Comparison of ENCODE assay signal across 8 cellular contexts in genomic region chr17:79796570-79797491, GRCh38. TPM values are rescaled to one million over a fixed set of nuclear protein-coding genes. Genes with fewer than 3 reads are reported as not detected.
DNase-seq lines count a peak whose midpoint lies in the region; ATAC-seq and TF ChIP-seq lines count a peak whose summit lies in the region.

Gene CBX8 (minus strand): TSS chr17:79797077. CDS start chr17:79796998, 79 bp downstream.

- H3K27ac ChIP-seq in duodenal mucosa (ENCODE audit: low read depth, low read length) = peak within 1 kb of the TSS; percentile 50

- ATAC-seq in GM19438 (IDR thresholded peaks at IDR 0.05; ENCODE audit: low read depth, unreplicated experiment) = peak; percentile 84
- ATAC-seq in HG03571 (IDR thresholded peaks at IDR 0.05; ENCODE audit: unreplicated experiment) = peak; percentile 90

- H3K4me1 Mint-ChIP-seq in activated CD4-positive, alpha-beta memory T cell treated with anti-CD3 and anti-CD28 coated beads for 36 hours (ENCODE audit: low read depth) = peaks cover 29% of the 10 kb centered on the region

- WGBS in lower leg skin, 2 donors = 0 to 4% methylated on average over 39 to 48 of the region's 92 CpGs

- H3K9me3 Mint-ChIP-seq in activated CD4-positive, alpha-beta memory T cell treated with anti-CD3 and anti-CD28 coated beads for 36 hours = no peaks in the 10 kb centered on the region

- no peak for TF ChIP-seq POLR2A in lower leg skin (IDR thresholded peaks at IDR 0.05)

- peaks cover 35% of the 10 kb centered on the region for H3K27me3 Mint-ChIP-seq in activated CD4-positive, alpha-beta memory T cell treated with anti-CD3 and anti-CD28 coated beads for 36 hours

- TF ChIP-seq CTCF in lower leg skin (IDR thresholded peaks at IDR 0.05) = peak in 1 of 3 donors; percentile 22

- CTCF ChIA-PET in activated CD4-positive, alpha-beta memory T cell treated with anti-CD3 and anti-CD28 coated beads for 36 hours (lab: Charles Lee) = interaction anchor here (0.9 to 2.5 kb wide), 11 partner anchors 11 to 305 kb away, joined by 3 to 20 read pairs (median 5); partner anchors contain the start of genes CBX4 and GAA

- peaks cover 26 to 48% of the 10 kb centered on the region in 2 donors for H3K4me1 ChIP-seq in duodenal mucosa (ENCODE audit: control insufficient read depth in 1 of 2, insufficient read depth in 2 of 2, low read length in 2 of 2)

- POLR2A ChIA-PET in activated CD4-positive, alpha-beta memory T cell treated with anti-CD3 and anti-CD28 coated beads for 36 hours (lab: Charles Lee) = interaction anchor here (1.1 to 3.8 kb wide), 3 partner anchors 15 to 42 kb away, joined by 3 to 23 read pairs (median 4); partner anchors contain the start of gene CBX4

- DNase-seq in CD1c-positive myeloid dendritic cell (ENCODE audit: extremely low spot score) (peak; percentile 100), NCI-H82 (lab: John Stamatoyannopoulos, UW) (peak; percentile 100), lower leg skin (ENCODE audit: low spot score in 2 of 2) (peak; percentile 99 to 100)
- DNase-seq in activated CD4-positive, alpha-beta memory T cell treated with anti-CD3 and anti-CD28 coated beads for 36 hours = peak; percentile 100
- peak; percentile 99 for DNase-seq in stimulated activated CD4-positive, alpha-beta T cell treated with anti-CD3 and anti-CD28 coated beads, Interleukin-4, amount 100 ng/mL, for 4 hours

- H3K27me3 ChIP-seq in duodenal mucosa (ENCODE audit: control insufficient read depth in 1 of 2, insufficient read depth in 2 of 2, low read length in 2 of 2) = peaks cover 51 to 56% of the 10 kb centered on the region in 2 donors

- intact Hi-C loops in activated CD4-positive, alpha-beta memory T cell treated with anti-CD3 and anti-CD28 coated beads for 36 hours (cut with micrococcal nuclease) = loop anchor here (1.0 to 5.0 kb wide), 4 partner anchors 14 to 200 kb away; partner anchors contain the start of gene CBX4
- intact Hi-C loops in lower leg skin (cut with DNase I; ENCODE audit: low total_unique reads) = no loop called here

- H3K4me3 ChIP-seq in duodenal mucosa (ENCODE audit: low read depth in 1 of 2, low read length in 2 of 2) = peak within 1 kb of the TSS; percentile 83 to 89
- peak within 1 kb of the TSS; percentile 37 for H3K4me3 ChIP-seq in lower leg skin (ENCODE audit: low read depth, poor library complexity, severe bottlenecking)

- H3K9ac ChIP-seq in duodenal mucosa (ENCODE audit: low read depth in 1 of 2, low read length in 2 of 2) = peak within 1 kb of the TSS; percentile 73 to 76

- peaks cover 0 to 4% of the 10 kb centered on the region in 2 donors for H3K36me3 ChIP-seq in duodenal mucosa (ENCODE audit: control insufficient read depth in 1 of 2, insufficient read depth in 2 of 2, low read length in 2 of 2)

- no peaks in the 10 kb centered on the region for H3K36me3 Mint-ChIP-seq in activated CD4-positive, alpha-beta memory T cell treated with anti-CD3 and anti-CD28 coated beads for 36 hours

- peak within 1 kb of the TSS; percentile 76 for H3K4me3 Mint-ChIP-seq in activated CD4-positive, alpha-beta memory T cell treated with anti-CD3 and anti-CD28 coated beads for 36 hours

- H3K27ac Mint-ChIP-seq in activated CD4-positive, alpha-beta memory T cell treated with anti-CD3 and anti-CD28 coated beads for 36 hours = peak within 1 kb of the TSS; percentile 69

- no peaks in the 10 kb centered on the region for H3K9me3 ChIP-seq in duodenal mucosa (ENCODE audit: control insufficient read depth in 1 of 2, low read length in 2 of 2)

RNA-seq across cellular contexts. Expression of gene CBX8, which starts in this region (rescaled TPM):
- total RNA-seq in activated CD4-positive, alpha-beta memory T cell treated with anti-CD3 and anti-CD28 coated beads for 36 hours = 1 to 10 TPM; 4.5 to 4.6 TPM
- total RNA-seq in lower leg skin = 1 to 10 TPM; 1.9 to 4.7 (median 4.2) TPM

Comparison
In these comparisons a context has a peak if more than half of its experiments do, and no peak if none do; other contexts are left out.
1. Peak in every context shown above with its lines: DNase-seq, ATAC-seq, H3K4me3 ChIP-seq and H3K27ac ChIP-seq.